In the genomic region with DNA sequence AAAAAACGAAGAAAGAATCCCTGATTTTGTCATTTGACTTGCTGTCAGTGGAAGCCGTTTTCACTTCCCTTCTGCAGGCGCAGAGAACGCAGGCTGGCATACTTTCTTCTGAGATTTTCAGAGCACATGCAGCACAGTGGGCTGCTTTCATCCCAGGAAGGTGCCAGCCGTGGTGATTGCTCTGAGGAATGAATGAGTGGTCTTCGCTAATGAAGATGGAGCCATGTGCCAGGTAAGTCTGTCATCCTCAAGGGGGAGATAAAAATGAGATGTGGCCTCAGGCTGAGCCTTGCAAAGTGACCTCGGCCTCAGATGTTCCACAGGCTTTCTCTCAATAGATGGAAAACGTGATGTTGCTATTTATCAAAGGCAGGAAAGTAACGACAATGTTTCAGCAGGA, we compare ENCODE assay signal across 22 cellular contexts.
DNase-seq lines count a peak whose midpoint lies in the region; ATAC-seq, FAIRE-seq and TF ChIP-seq lines count a peak whose summit lies in the region.
"Had no signal": no experiment of that assay in that cellular context is flagged by ENCODE, and none has a peak within 500 bp of the region (broad histone marks: within the 10 kb centered on the region; RNA-seq: fewer than 3 reads in every experiment).

No MANE protein-coding gene starts in this region.

- H3K9me2 ChIP-seq in GM23338 (ENCODE audit: insufficient read depth) = no peaks in the 10 kb centered on the region

- intact Hi-C loops in Calu3 (cut with micrococcal nuclease; ENCODE audit: unreplicated experiment) = no loop called here

- H3K9me3 ChIP-seq in OCI-LY3 (ENCODE audit: insufficient read depth, low read length) = no peaks in the 10 kb centered on the region
- 0 out of 4 replicates have a peak, but pooled peaks cover 0 to 3% of the 10 kb centered on the region in 2 experiments for H3K9me3 ChIP-seq in H1 (ENCODE audit: insufficient read depth in 2 of 2, low read depth in 1 of 2, low read length in 1 of 2)
- H3K9me3 ChIP-seq in neuronal stem cell (replicated peaks in 1 of 2; ENCODE audit: control insufficient read depth in 2 of 2, insufficient read depth in 1 of 2, low read depth in 1 of 2, low read length in 2 of 2) = no peaks in the 10 kb centered on the region
- H3K9me3 ChIP-seq: A549, HAP-1 had no signal

- H2BK15ac ChIP-seq in H1 (ENCODE audit: low read length) = no peak overlapping the region; the same call in 1 of the 2 replicates
- no peak overlapping the region for H2BK15ac ChIP-seq in neuronal stem cell (ENCODE audit: low read length)

- ATAC-seq in GM23338 (no peak), HG02642 (IDR thresholded peaks at IDR 0.05; ENCODE audit: poor library complexity, unreplicated experiment) (no peak), GM18519 (IDR thresholded peaks at IDR 0.05; ENCODE audit: low FRiP score, unreplicated experiment) (no peak), HG03442 (IDR thresholded peaks at IDR 0.05; ENCODE audit: unreplicated experiment) (no peak)
- ATAC-seq: A549, K562, Panc1 had no signal

- H2BK120ac ChIP-seq in H1 (replicated peaks; ENCODE audit: low read depth, low read length) (no peak overlapping the region), neuronal stem cell (ENCODE audit: low read depth, low read length) (no peak overlapping the region)

- no peak overlapping the region for H4K5ac ChIP-seq in H1 (ENCODE audit: insufficient read length, low read depth, low read length)

- H3K27ac ChIP-seq in GM23338 (ENCODE audit: low read depth) = no peak overlapping the region
- no peak overlapping the region for H3K27ac ChIP-seq in OCI-LY3 (ENCODE audit: low read length)
- no peak overlapping the region for H3K27ac ChIP-seq in H1 (ENCODE audit: low read depth, low read length)
- H3K27ac ChIP-seq in neuronal stem cell (replicated peaks; ENCODE audit: low read length) = no peak overlapping the region
- H3K27ac ChIP-seq: A549; BLaER1 treated with 17β-estradiol and CSF1 and Interleukin-3, amounts not matched to agents 10 nM and 100 nM had no signal

- H4K20me1 ChIP-seq in GM23338 (replicated peaks; ENCODE audit: insufficient read depth) (no peaks in the 10 kb centered on the region), OCI-LY3 (ENCODE audit: insufficient read depth, low read length) (no peaks in the 10 kb centered on the region), H1 (replicated peaks in 1 of 2; ENCODE audit: control insufficient read depth in 1 of 2, insufficient read depth in 2 of 2, low read length in 2 of 2) (no peaks in the 10 kb centered on the region)
- H4K20me1 ChIP-seq: BLaER1 treated with 17β-estradiol and CSF1 and Interleukin-3, amounts not matched to agents 10 nM and 100 nM had no signal

- H3K36me3 Mint-ChIP-seq in GM23338 (ENCODE audit: low read depth) = peaks cover 3% of the 10 kb centered on the region; the same call in 1 of the 3 replicates
- no peaks in the 10 kb centered on the region for H3K36me3 Mint-ChIP-seq in Calu3 (ENCODE audit: insufficient read depth, unreplicated experiment)

- H2BK12ac ChIP-seq in H1 (ENCODE audit: low read depth, low read length) (no peak overlapping the region), neuronal stem cell (ENCODE audit: low read length) (no peak overlapping the region)

- H3K27me3 Mint-ChIP-seq in GM23338 (ENCODE audit: insufficient read depth, low read depth, poor library complexity) (peaks cover 6% of the 10 kb centered on the region), Calu3 (ENCODE audit: unreplicated experiment) (no peaks in the 10 kb centered on the region)

- DNase-seq in GM23338 (ENCODE audit: low spot score) (peak; percentile 16), H1 (ENCODE audit: low read depth in 1 of 2, low spot score in 2 of 2) (no peak), neuronal stem cell (ENCODE audit: low spot score) (no peak), Calu3 (no peak)
- DNase-seq: AML-193; CD4-positive, alpha-beta T cell; HFFc6; Kasumi-1; NCI-H2029; NCI-H526 treated with DMSO at 0.1 percent for 48 hours; SHP77 treated with DMSO at 0.1 percent for 48 hours; T-helper 1 cell had no signal

- 77% methylated on average over 9 of the region's 9 CpGs; no CpG with 5 or more reads in 1 of the 2 experiments for WGBS in H1 (ENCODE audit: extremely low coverage in 1 of 2, insufficient coverage in 1 of 2, insufficient read length in 1 of 2, insufficient replicate concordance in 2 of 2, low coverage in 1 of 2, low lambda C conversion rate in 2 of 2, missing lambda C conversion rate in 1 of 2), 2 experiments
- WGBS in neuronal stem cell (ENCODE audit: extremely low coverage in 2 of 2, insufficient read length in 2 of 2, insufficient replicate concordance in 1 of 2), 2 donors = no CpG with 5 or more reads among the region's 9 CpGs

- peak in 1 of 2 experiments; percentile 26; a peak in 2 of 4 replicates for TF ChIP-seq CTCF in GM23338 (conservative IDR thresholded peaks at IDR 0.05; ENCODE audit: low read depth in 2 of 2)
- TF ChIP-seq CTCF in OCI-LY3 (IDR thresholded peaks at IDR 0.05; ENCODE audit: low read depth, low read length) = no peak
- no peak for TF ChIP-seq CTCF in H1 (IDR thresholded peaks at IDR 0.05; ENCODE audit: control extremely low read depth in 1 of 3, insufficient read depth in 1 of 3, low read depth in 1 of 3, low read length in 3 of 3)
- TF ChIP-seq CTCF in Calu3 (IDR thresholded peaks at IDR 0.05; ENCODE audit: unreplicated experiment) = no peak

- H3K9me3 Mint-ChIP-seq in GM23338 = peaks cover 3% of the 10 kb centered on the region; the same call in 2 of the 3 replicates
- H3K9me3 Mint-ChIP-seq in Calu3 (ENCODE audit: low read depth, unreplicated experiment) = no peaks in the 10 kb centered on the region
- H3K9me3 Mint-ChIP-seq: CD4-positive, alpha-beta T cell; HFFc6 had no signal

- no peak overlapping the region for H2AK5ac ChIP-seq in H1 (ENCODE audit: low read depth, low read length)
- no peak overlapping the region for H2AK5ac ChIP-seq in neuronal stem cell (ENCODE audit: low read depth, low read length)

- H4K91ac ChIP-seq in H1 (replicated peaks; ENCODE audit: insufficient read length, low read length) (no peak overlapping the region), neuronal stem cell (ENCODE audit: low read depth, low read length, poor library complexity) (no peak overlapping the region)

- H3K23me2 ChIP-seq in H1 (ENCODE audit: low read depth, low read length) = no peaks in the 10 kb centered on the region

- H3K4ac ChIP-seq in H1 (replicated peaks; ENCODE audit: insufficient read length, low read depth, low read length) = no peak overlapping the region
- peak overlapping the region; percentile 6 for H3K4ac ChIP-seq in neuronal stem cell (ENCODE audit: low read length)

- H3K18ac ChIP-seq in H1 (ENCODE audit: extremely low read depth, low read length) (no peak overlapping the region), neuronal stem cell (ENCODE audit: low read length) (no peak overlapping the region)

- H3K9ac ChIP-seq in OCI-LY3 (ENCODE audit: low read length) (no peak overlapping the region), H1 (replicated peaks in 1 of 4; ENCODE audit: extremely low read depth in 1 of 4, low read depth in 3 of 4, low read length in 3 of 4) (no peak overlapping the region), neuronal stem cell (ENCODE audit: low read depth, low read length, poor library complexity) (peak overlapping the region; percentile 18)
- H3K9ac ChIP-seq: BLaER1 treated with 17β-estradiol and CSF1 and Interleukin-3, amounts not matched to agents 10 nM and 100 nM had no signal

- H2BK5ac ChIP-seq in H1 (ENCODE audit: low read depth, low read length) = no peak overlapping the region
- H2BK5ac ChIP-seq in neuronal stem cell (ENCODE audit: low read length) = no peak overlapping the region

- H2AFZ ChIP-seq in GM23338 (peak overlapping the region; percentile 25; the same call in 1 of the 2 replicates), OCI-LY3 (ENCODE audit: low read depth, low read length) (no peak overlapping the region), H1 (ENCODE audit: low read length) (no peak overlapping the region), neuronal stem cell (ENCODE audit: low read length) (no peak overlapping the region)

- peak; percentile 60 for FAIRE-seq in H1 (lab: Jason Lieb, UNC)
- FAIRE-seq: A549, G401.6, K562 had no signal

- H3F3A ChIP-seq in GM23338 (replicated peaks; ENCODE audit: low read depth) = no peaks in the 10 kb centered on the region

- TF ChIP-seq POLR2A in H1 (IDR thresholded peaks at IDR 0.05; ENCODE audit: control extremely low read depth in 1 of 2, low read depth in 2 of 2, low read length in 2 of 2) = no peak

- BruUV-seq in Calu3 (replicated peaks; lab: Mats Ljungman, UMichigan) = no TSS peak

- no peak overlapping the region for H3K4me3 Mint-ChIP-seq in GM23338
- no peak overlapping the region for H3K4me3 Mint-ChIP-seq in Calu3 (ENCODE audit: low read depth, unreplicated experiment)
- H3K4me3 Mint-ChIP-seq: CD4-positive, alpha-beta T cell; HFFc6 had no signal

- no peak overlapping the region for H3K4me3 ChIP-seq in GM23338
- no peak overlapping the region for H3K4me3 ChIP-seq in OCI-LY3 (ENCODE audit: low read length)
- H3K4me3 ChIP-seq in H1 (ENCODE audit: extremely low read depth in 1 of 4, insufficient read depth in 2 of 4, low read depth in 3 of 4, low read length in 4 of 4) = no peak overlapping the region
- H3K4me3 ChIP-seq in neuronal stem cell (ENCODE audit: low read length in 2 of 2) = no peak overlapping the region
- H3K4me3 ChIP-seq: A549; BLaER1 treated with 17β-estradiol and CSF1 and Interleukin-3, amounts not matched to agents 10 nM and 100 nM; HAP-1; K562 had no signal

- no peak for TF ChIP-seq RAD21 in H1 (IDR thresholded peaks at IDR 0.05 in 1 of 2, conservative IDR thresholded peaks at IDR 0.05 in 1 of 2; ENCODE audit: low read depth in 2 of 2, low read length in 2 of 2)

- no peaks in the 10 kb centered on the region for H3K79me1 ChIP-seq in H1 (ENCODE audit: low read depth, low read length)
- H3K79me1 ChIP-seq in neuronal stem cell (ENCODE audit: low read depth, low read length) = no peaks in the 10 kb centered on the region

- H3K27me3 ChIP-seq in GM23338 (ENCODE audit: insufficient read depth) (no peaks in the 10 kb centered on the region), OCI-LY3 (ENCODE audit: low read depth, low read length) (0 out of 2 replicates have a peak, but pooled peaks cover 4% of the 10 kb centered on the region), H1 (replicated peaks in 1 of 4; ENCODE audit: control insufficient read depth in 3 of 4, extremely low read depth in 1 of 4, insufficient read depth in 3 of 4, low read length in 3 of 4) (no peaks in the 10 kb centered on the region), neuronal stem cell (ENCODE audit: control insufficient read depth in 3 of 3, insufficient read depth in 3 of 3, low read depth in 1 of 3, low read length in 3 of 3) (no peaks in the 10 kb centered on the region)
- H3K27me3 ChIP-seq: BLaER1 treated with 17β-estradiol and CSF1 and Interleukin-3, amounts not matched to agents 10 nM and 100 nM had no signal

- H3K4me1 ChIP-seq in GM23338 (ENCODE audit: insufficient read depth) (no peaks in the 10 kb centered on the region), OCI-LY3 (ENCODE audit: low read length) (peaks cover 7% of the 10 kb centered on the region), H1 (replicated peaks in 1 of 4; ENCODE audit: control insufficient read depth in 3 of 4, insufficient read depth in 4 of 4, low read length in 3 of 4) (peaks cover 0 to 3% (median 1%) of the 10 kb centered on the region in 4 experiments; a peak in 1 of 7 replicates), neuronal stem cell (ENCODE audit: control insufficient read depth in 2 of 2, insufficient read depth in 1 of 2, low read depth in 1 of 2, low read length in 2 of 2) (no peaks in the 10 kb centered on the region)
- H3K4me1 ChIP-seq: HAP-1 had no signal

- no peak for TF ChIP-seq EP300 in H1 (IDR thresholded peaks at IDR 0.05; ENCODE audit: borderline replicate concordance in 1 of 2, low read depth in 2 of 2, low read length in 2 of 2)

- no peak overlapping the region for H3K23ac ChIP-seq in H1 (ENCODE audit: insufficient read length)
- H3K23ac ChIP-seq in neuronal stem cell (ENCODE audit: low read depth, low read length, poor library complexity) = no peak overlapping the region

- no peak overlapping the region for H3K56ac ChIP-seq in H1 (replicated peaks; ENCODE audit: insufficient read length, low read depth, low read length)

- CTCF ChIA-PET in H1 (lab: Charles Lee; ENCODE audit: partially characterized antibody) = interaction anchor here (0.5 to 1.0 kb wide), 2 partner anchors 11 to 14 kb away, joined by 3 to 4 read pairs; no protein-coding TSS in a partner anchor
- CTCF ChIA-PET in Calu3 (lab: Charles Lee) = no interaction called here

- H3K27ac Mint-ChIP-seq in GM23338 = no peak overlapping the region
- H3K27ac Mint-ChIP-seq in Calu3 (ENCODE audit: unreplicated experiment) = no peak overlapping the region
- H3K27ac Mint-ChIP-seq: CD4-positive, alpha-beta T cell; HFFc6 had no signal

- no peak overlapping the region for H3K4me2 ChIP-seq in GM23338
- peak overlapping the region; percentile 38 for H3K4me2 ChIP-seq in OCI-LY3 (ENCODE audit: low read length)
- H3K4me2 ChIP-seq in H1 (ENCODE audit: insufficient read depth in 1 of 2, low read depth in 2 of 2, low read length in 2 of 2) = no peak overlapping the region
- H3K4me2 ChIP-seq in neuronal stem cell (ENCODE audit: insufficient read depth, low read length, poor library complexity, severe bottlenecking) = no peak overlapping the region
- H3K4me2 ChIP-seq: A549; BLaER1 treated with 17β-estradiol and CSF1 and Interleukin-3, amounts not matched to agents 10 nM and 100 nM had no signal

- no peaks in the 10 kb centered on the region for H3K79me2 ChIP-seq in GM23338 (replicated peaks; ENCODE audit: insufficient read depth)
- H3K79me2 ChIP-seq in OCI-LY3 (ENCODE audit: low read length) = no peaks in the 10 kb centered on the region
- no peaks in the 10 kb centered on the region for H3K79me2 ChIP-seq in H1 (ENCODE audit: control insufficient read depth in 1 of 2, insufficient read depth in 2 of 2, low read length in 2 of 2)

- POLR2A ChIA-PET in H1 (lab: Charles Lee; ENCODE audit: partially characterized antibody) = no interaction called here

- H4K8ac ChIP-seq in H1 (ENCODE audit: extremely low read depth, insufficient read depth, low read length) (no peak overlapping the region), neuronal stem cell (ENCODE audit: low read depth, low read length) (no peak overlapping the region)

- H3K14ac ChIP-seq in H1 (ENCODE audit: insufficient read length) (no peak overlapping the region), neuronal stem cell (ENCODE audit: low read length) (no peak overlapping the region)

- H3K4me1 Mint-ChIP-seq in GM23338 (peaks cover 6% of the 10 kb centered on the region), Calu3 (ENCODE audit: low read depth, unreplicated experiment) (no peaks in the 10 kb centered on the region)

- H3K36me3 ChIP-seq in GM23338 (ENCODE audit: insufficient read depth) (no peaks in the 10 kb centered on the region), OCI-LY3 (replicated peaks; ENCODE audit: low read depth, low read length) (no peaks in the 10 kb centered on the region), H1 (ENCODE audit: control insufficient read depth in 2 of 4, insufficient read depth in 4 of 4, low read length in 3 of 4) (no peaks in the 10 kb centered on the region), neuronal stem cell (replicated peaks in 1 of 2; ENCODE audit: control insufficient read depth in 2 of 2, insufficient read depth in 2 of 2, low read length in 2 of 2) (no peaks in the 10 kb centered on the region)
- H3K36me3 ChIP-seq: BLaER1 treated with 17β-estradiol and CSF1 and Interleukin-3, amounts not matched to agents 10 nM and 100 nM; HAP-1 had no signal

- H2BK20ac ChIP-seq in H1 (ENCODE audit: low read length) = no peak overlapping the region
